In the genomic region with DNA sequence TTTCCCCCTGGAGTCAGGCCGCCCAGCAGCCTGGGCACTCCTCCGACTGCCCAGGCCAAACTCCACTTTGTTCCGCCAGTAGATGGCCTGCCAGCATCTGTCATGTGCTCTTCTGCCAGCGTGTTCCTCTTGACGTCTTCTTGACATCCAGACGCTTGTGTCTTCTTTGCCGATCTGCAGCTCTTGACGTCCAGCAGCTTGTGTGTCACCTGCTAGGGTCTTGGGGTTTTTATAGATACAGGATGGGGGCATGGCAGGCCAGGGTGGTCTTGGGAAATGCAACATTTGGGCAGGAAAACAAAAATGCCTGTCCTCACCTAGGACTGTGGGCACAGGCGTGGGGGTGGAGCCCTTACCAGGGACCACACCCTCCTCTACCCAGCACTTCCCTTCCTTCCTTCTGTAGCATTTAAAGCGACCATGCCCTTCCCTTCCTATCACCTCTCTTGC, we compare ENCODE assay signal across 8 cellular contexts.
DNase-seq lines count a peak whose midpoint lies in the region; ATAC-seq and TF ChIP-seq lines count a peak whose summit lies in the region.
"Had no signal": no experiment of that assay in that cellular context is flagged by ENCODE, and none has a peak within 500 bp of the region (broad histone marks: within the 10 kb centered on the region; RNA-seq: fewer than 3 reads in every experiment).

No MANE protein-coding gene starts in this region.

- no peak for TF ChIP-seq EP300 in stomach (IDR thresholded peaks at IDR 0.05)

- H3K36me3 ChIP-seq in left ventricle myocardium inferior = no peaks in the 10 kb centered on the region
- no peaks in the 10 kb centered on the region for H3K36me3 ChIP-seq in stomach
- no peaks in the 10 kb centered on the region for H3K36me3 ChIP-seq in brain microvascular endothelial cell (replicated peaks)

- 70 to 87% (median 78%) methylated on average over 9 to 10 of the region's 10 CpGs for WGBS in stomach, 5 donors

- H3K9me3 ChIP-seq in left ventricle myocardium inferior (replicated peaks) = no peaks in the 10 kb centered on the region
- no peaks in the 10 kb centered on the region for H3K9me3 ChIP-seq in stomach

- TF ChIP-seq CTCF in left ventricle myocardium inferior (IDR thresholded peaks at IDR 0.05; ENCODE audit: borderline replicate concordance) (no peak), stomach (IDR thresholded peaks at IDR 0.05) (no peak), brain microvascular endothelial cell (IDR thresholded peaks at IDR 0.05; ENCODE audit: low read depth, low read length, missing control alignments) (no peak)

- DNase-seq in KBM-7 (peak; percentile 54), SK-MEL-5 (ENCODE audit: low read depth, low spot score) (peak; percentile 43), left ventricle myocardium inferior (peak; percentile 19), stomach (no peak), brain microvascular endothelial cell (no peak), NCI-H345 treated with DMSO at 0.1 percent for 48 hours (lab: John Stamatoyannopoulos, UW; ENCODE audit: unreplicated experiment) (no peak)
- DNase-seq: NCI-H1694 had no signal

- H3K4me1 ChIP-seq in left ventricle myocardium inferior = peaks cover 38% of the 10 kb centered on the region
- H3K4me1 ChIP-seq in stomach = peaks cover 9 to 59% (median 27%) of the 10 kb centered on the region in 4 donors

- in situ Hi-C loops in KBM-7 (cut with MboI; ENCODE audit: low pct_unique_long_range_greater_than_20kb, low sequenced_read_pairs) = no loop called here
- in situ Hi-C loops in SK-MEL-5 (cut with HindIII; ENCODE audit: low pct_unique_long_range_greater_than_20kb, low sequenced_read_pairs) = no loop called here
- in situ Hi-C loops in brain microvascular endothelial cell (cut with HindIII; ENCODE audit: low pct_ligation_motif_present, low sequenced_read_pairs) = no loop called here

- no peak overlapping the region for H3K27ac ChIP-seq in left ventricle myocardium inferior (replicated peaks)
- peak overlapping the region in 3 of 5 donors; percentile 8 to 66 (median 19) for H3K27ac ChIP-seq in stomach
- no peak overlapping the region for H3K27ac ChIP-seq in brain microvascular endothelial cell

- intact Hi-C loops in left ventricle myocardium inferior (cut with micrococcal nuclease) = no loop called here
- intact Hi-C loops in stomach (cut with DNase I; ENCODE audit: low total_unique reads) = no loop called here

- H3K4me3 ChIP-seq in left ventricle myocardium inferior (no peak overlapping the region), stomach (no peak overlapping the region), brain microvascular endothelial cell (ENCODE audit: low read depth, low read length) (no peak overlapping the region)

- H3K27me3 ChIP-seq in left ventricle myocardium inferior (ENCODE audit: low read depth) (no peaks in the 10 kb centered on the region), stomach (no peaks in the 10 kb centered on the region), brain microvascular endothelial cell (replicated peaks) (no peaks in the 10 kb centered on the region)

- no peak for ATAC-seq in GM21786 (IDR thresholded peaks at IDR 0.05; ENCODE audit: unreplicated experiment)

- no peak for TF ChIP-seq POLR2A in stomach (IDR thresholded peaks at IDR 0.05)

Comparison
In these comparisons a context has a peak if more than half of its experiments do, and no peak if none do; other contexts are left out.
1. DNase-seq: peak in KBM-7 (single experiment), SK-MEL-5 (single experiment) and left ventricle myocardium inferior (single experiment); none in stomach (single experiment), brain microvascular endothelial cell (single experiment) and NCI-H345 treated with DMSO at 0.1 percent for 48 hours (single experiment).
2. H3K27ac ChIP-seq: peak in stomach (3 of 5); none in left ventricle myocardium inferior (single experiment) and brain microvascular endothelial cell (single experiment).